In the genomic region with DNA sequence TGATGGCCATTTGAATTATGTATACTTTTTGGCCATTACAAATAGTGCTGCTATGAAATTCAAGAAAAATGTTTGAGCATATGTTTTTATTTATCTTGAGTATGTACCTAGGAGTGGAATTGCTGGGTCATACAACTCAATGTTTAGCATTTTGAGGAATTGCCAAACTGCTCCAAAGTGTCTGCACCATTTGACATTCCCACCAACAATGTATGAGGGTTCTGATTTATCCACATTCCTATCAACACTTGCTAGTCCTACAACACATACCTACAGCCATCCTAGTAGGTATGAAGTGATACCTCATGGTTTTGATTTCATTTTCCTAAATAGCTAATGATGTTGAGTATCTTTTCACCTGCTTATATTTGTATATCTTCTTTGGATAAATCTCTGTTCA, we compare ENCODE assay signal across 26 cellular contexts.
"Had no signal": no experiment of that assay in that cellular context is flagged by ENCODE, and none has a peak within 500 bp of the region (broad histone marks: within the 10 kb centered on the region; RNA-seq: fewer than 3 reads in every experiment).

No MANE protein-coding gene starts in this region.

- DNase-seq: stimulated activated CD4-positive, alpha-beta T cell treated with anti-CD3 and anti-CD28 coated beads, Interleukin-2, amount 100 ng/mL, for 48 hours; stimulated activated CD4-positive, alpha-beta T cell treated with anti-CD3 and anti-CD28 coated beads, Interleukin-4, amount 100 ng/mL, for 1 hour; stimulated activated CD4-positive, alpha-beta T cell treated with anti-CD3 and anti-CD28 coated beads, Interleukin-4, amount 100 ng/mL, for 24 hours; stimulated activated CD4-positive, alpha-beta T cell treated with anti-CD3 and anti-CD28 coated beads, Interleukin-4, amount 100 ng/mL, for 4 hours; stimulated activated CD8-positive, alpha-beta memory T cell treated with anti-CD3 and anti-CD28 coated beads, Interleukin-4, amount 100 ng/mL, for 48 hours; stimulated activated naive B cell treated with anti-CD40 and anti-IgM and Interleukin-4, amounts not matched to agents 10 μg/mL and 1 μg/mL and 100 μg/mL, for 72 hours; stimulated activated naive CD4-positive, alpha-beta T cell; stimulated activated naive CD4-positive, alpha-beta T cell treated with Interleukin-2 at 50 U/mL for 16 hours; stimulated activated naive CD8-positive, alpha-beta T cell treated with anti-CD3 and anti-CD28 coated beads, Interleukin-15, amount 100 ng/mL, for 72 hours; stimulated activated naive CD8-positive, alpha-beta T cell treated with anti-CD3 and anti-CD28 coated beads, Interleukin-15, Interleukin-2, amounts not matched to agents 100 U/mL and 50 U/mL, for 24 hours; stomach; substantia nigra; testis; thyroid gland; tibial artery; transverse colon; upper lobe of left lung; upper lobe of right lung; uterus had no signal

- H3K4me3 ChIP-seq: stomach, suprapubic skin, testis, thoracic aorta, thyroid gland, tibial artery, tibial nerve, transverse colon, upper lobe of left lung, upper lobe of right lung, uterus, vagina had no signal

- H3K27ac ChIP-seq: stomach, suprapubic skin, testis, thoracic aorta, thyroid gland, tibial artery, tibial nerve, transverse colon, upper lobe of left lung, upper lobe of right lung, uterus, vagina had no signal

- ATAC-seq: stimulated activated effector memory CD8-positive, alpha-beta T cell treated with anti-CD3 and anti-CD28 coated beads, Interleukin-12 subunit alpha, Interleukin-12 subunit beta, amount 100 ng/mL, for 72 hours; stimulated activated memory B cell treated with anti-CD40 and anti-IgM and Interleukin-4, amounts not matched to agents 10 μg/mL and 1 μg/mL and 100 μg/mL, for 72 hours; stimulated activated naive B cell treated with anti-CD40 and anti-IgM and Interleukin-4, amounts not matched to agents 10 μg/mL and 1 μg/mL and 100 μg/mL, for 72 hours; stimulated activated naive CD8-positive, alpha-beta T cell treated with anti-CD3 and anti-CD28 coated beads, Interleukin-15, amount 100 ng/mL, for 72 hours; stimulated activated naive CD8-positive, alpha-beta T cell treated with anti-CD3 and anti-CD28 coated beads, Interleukin-15, Interleukin-2, amounts not matched to agents 100 U/mL and 50 U/mL, for 24 hours; upper lobe of right lung had no signal

- H3K36me3 ChIP-seq: stomach, suprapubic skin, thoracic aorta, thyroid gland, tibial artery, tibial nerve, transverse colon, upper lobe of left lung, upper lobe of right lung, uterus, vagina had no signal

- H3K27me3 ChIP-seq: stomach, suprapubic skin, testis, thyroid gland, tibial artery, tibial nerve, transverse colon, upper lobe of left lung, upper lobe of right lung, uterus, vagina had no signal

- FAIRE-seq: urothelium cell line had no signal

- H3K9me3 ChIP-seq: stomach, suprapubic skin, testis, thoracic aorta, thyroid gland, tibial artery, tibial nerve, transverse colon, upper lobe of left lung, upper lobe of right lung, uterus, vagina had no signal

- H3K4me1 ChIP-seq: suprapubic skin, upper lobe of left lung, upper lobe of right lung had no signal
